ENCODE assay signal across 37 cellular contexts in genomic region chr2:158337018-158337417, GRCh38.
"Had no signal": no experiment of that assay in that cellular context is flagged by ENCODE, and none has a peak within 500 bp of the region (broad histone marks: within the 10 kb centered on the region; RNA-seq: fewer than 3 reads in every experiment).

No MANE protein-coding gene starts in this region.

- H3K36me3 ChIP-seq: breast epithelium, SJCRH30 had no signal

- ATAC-seq: activated CD4-positive, alpha-beta T cell treated with anti-CD3 and anti-CD28 coated beads for 36 hours; activated CD4-positive, CD25-positive, alpha-beta regulatory T cell treated with anti-CD3 and anti-CD28 coated beads, Interleukin-2, amount 50 U/mL, for 24 hours; body of pancreas; WTC11 had no signal

- H3K4me3 ChIP-seq: body of pancreas, breast epithelium, PC-9, SJCRH30, SK-N-MC had no signal

- DNase-seq: activated CD4-positive, alpha-beta memory T cell treated with anti-CD3 and anti-CD28 coated beads for 36 hours; activated CD4-positive, alpha-beta T cell treated with anti-CD3 and anti-CD28 coated beads for 36 hours; activated CD4-positive, alpha-beta T cell treated with anti-CD3 and anti-CD28 coated beads, Interleukin-2, amount 10 ng/mL, durations not matched to agents 7 days and 5 days; activated CD8-positive, alpha-beta memory T cell treated with anti-CD3 and anti-CD28 coated beads, Interleukin-2, amount 50 U/mL, for 4 hours; activated gamma-delta T cell; activated naive CD4-positive, alpha-beta T cell treated with Interleukin-2 at 50 U/mL for 16 hours; activated naive CD8-positive, alpha-beta T cell treated with anti-CD3 and anti-CD28 coated beads, Interleukin-2, amount 10 ng/mL, durations not matched to agents 7 days and 5 days; activated T-cell treated with anti-CD3 and anti-CD28 coated beads for 4 hours; activated T-cell treated with anti-CD3 and anti-CD28 coated beads, Interleukin-2, amount 50 U/mL, for 48 hours; body of pancreas; MM.1S; MV-4-11; NCI-H1092; NCI-H146; NCI-H187; NCI-H2029 treated with DMSO at 0.1 percent for 48 hours; NCI-H2107; NCI-H2171; NCI-H446; NCI-H510A treated with DMSO at 0.1 percent for 48 hours; NCI-H526 treated with DMSO at 0.1 percent for 48 hours; NCI-H774; NK-92 treated with Interleukin-12 subunit alpha and Interleukin-12 subunit beta, amount 100 ng/mL, for 24 hours; PC-9; SHP77; SJCRH30 had no signal

- H3K27ac ChIP-seq: body of pancreas, breast epithelium, KMS-11, PC-9, RWPE1, SJCRH30, SK-N-MC had no signal

- H3K4me1 ChIP-seq: body of pancreas, breast epithelium, SJCRH30 had no signal

- H3K9me3 Mint-ChIP-seq: activated CD4-positive, alpha-beta memory T cell treated with anti-CD3 and anti-CD28 coated beads for 36 hours; activated CD4-positive, alpha-beta T cell treated with anti-CD3 and anti-CD28 coated beads, Interleukin-2, amount 10 ng/mL, durations not matched to agents 7 days and 5 days; activated naive CD4-positive, alpha-beta T cell treated with anti-CD3 and anti-CD28 coated beads, Interleukin-2, amount 50 U/mL, for 24 hours; activated naive CD8-positive, alpha-beta T cell treated with anti-CD3 and anti-CD28 coated beads, Interleukin-2, amount 10 ng/mL, durations not matched to agents 7 days and 5 days; T-helper 1 cell treated with Interleukin-12 subunit alpha and Interleukin-12 subunit beta and Interleukin-4 antibody, amounts not matched to agents 30 μg/mL and 1 μg/mL, for 36 hours; T-helper 2 cell treated with Interferon-gamma antibody and Interleukin-4, amounts not matched to agents 5 μg/mL and 100 μg/mL, for 36 hours had no signal

- H2AFZ ChIP-seq: PC-9 had no signal

- H3K36me3 Mint-ChIP-seq: activated CD4-positive, alpha-beta memory T cell treated with anti-CD3 and anti-CD28 coated beads for 36 hours; activated naive CD8-positive, alpha-beta T cell treated with anti-CD3 and anti-CD28 coated beads, Interleukin-2, amount 10 ng/mL, durations not matched to agents 7 days and 5 days had no signal

- H3K9me3 ChIP-seq: body of pancreas, breast epithelium, SJCRH30 had no signal

- H3K27me3 Mint-ChIP-seq: activated naive CD8-positive, alpha-beta T cell treated with anti-CD3 and anti-CD28 coated beads, Interleukin-2, amount 10 ng/mL, durations not matched to agents 7 days and 5 days had no signal

- H3K4me2 ChIP-seq: KMS-11, PC-9 had no signal

- FAIRE-seq: astrocyte, RCC 7860 had no signal

- H3K9ac ChIP-seq: KMS-11 had no signal

- H3K4me1 Mint-ChIP-seq: activated CD4-positive, alpha-beta T cell treated with anti-CD3 and anti-CD28 coated beads for 36 hours; activated CD4-positive, alpha-beta T cell treated with anti-CD3 and anti-CD28 coated beads, Interleukin-2, amount 10 ng/mL, durations not matched to agents 7 days and 5 days; activated naive CD4-positive, alpha-beta T cell treated with anti-CD3 and anti-CD28 coated beads, Interleukin-2, amount 50 U/mL, for 24 hours; activated naive CD8-positive, alpha-beta T cell treated with anti-CD3 and anti-CD28 coated beads, Interleukin-2, amount 10 ng/mL, durations not matched to agents 7 days and 5 days; WTC11 had no signal

- H3K4me3 Mint-ChIP-seq: activated CD4-positive, alpha-beta memory T cell treated with anti-CD3 and anti-CD28 coated beads for 36 hours; activated CD4-positive, alpha-beta T cell treated with anti-CD3 and anti-CD28 coated beads for 36 hours; activated CD4-positive, alpha-beta T cell treated with anti-CD3 and anti-CD28 coated beads, Interleukin-2, amount 10 ng/mL, durations not matched to agents 7 days and 5 days; activated naive CD4-positive, alpha-beta T cell treated with anti-CD3 and anti-CD28 coated beads, Interleukin-2, amount 50 U/mL, for 24 hours; activated naive CD8-positive, alpha-beta T cell treated with anti-CD3 and anti-CD28 coated beads, Interleukin-2, amount 10 ng/mL, durations not matched to agents 7 days and 5 days; T-helper 1 cell treated with Interleukin-12 subunit alpha and Interleukin-12 subunit beta and Interleukin-4 antibody, amounts not matched to agents 30 μg/mL and 1 μg/mL, for 36 hours; T-helper 2 cell treated with Interferon-gamma antibody and Interleukin-4, amounts not matched to agents 5 μg/mL and 100 μg/mL, for 36 hours; WTC11 had no signal

- H3K27me3 ChIP-seq: body of pancreas, breast epithelium, SJCRH30 had no signal
